1 cellular context compared by ENCODE assay signal in genomic region chr17:27593232-27593856, GRCh38.
TF ChIP-seq lines count a peak whose summit lies in the region.

No MANE protein-coding gene starts in this region.

TF ChIP-seq in HepG2, 621 proteins besides CTCF, POLR2A, EP300 and RAD21:
- TF ChIP-seq PLSCR1 (CRISPR knock-in tag; IDR thresholded peaks at IDR 0.05; ENCODE audit: borderline replicate concordance) (no peak), STAG1 (CRISPR knock-in tag; IDR thresholded peaks at IDR 0.05) (peak; percentile 25)
